In genomic region chr5:94111209-94112004, GRCh38 we compare ENCODE assay signal across 1 cellular context.
TF ChIP-seq lines count a peak whose summit lies in the region.

No MANE protein-coding gene starts in this region.

TF ChIP-seq in GM12878, 131 proteins besides CTCF, POLR2A, EP300 and RAD21 (continued from another document and continues in another):
- TF ChIP-seq BCL11A (IDR thresholded peaks at IDR 0.05; ENCODE audit: low read depth, low read length), result no peak
- TF ChIP-seq SRF (IDR thresholded peaks at IDR 0.05; ENCODE audit: low read depth in 2 of 2, low read length in 2 of 2), result no peak
- no peak for TF ChIP-seq YBX1 (IDR thresholded peaks at IDR 0.05)
- TF ChIP-seq BHLHE40 (IDR thresholded peaks at IDR 0.05; ENCODE audit: borderline replicate concordance in 1 of 2, low read depth in 2 of 2, low read length in 1 of 2), result peak; percentile 59 to 75
- peak; percentile 58; the same call in 1 of the 2 replicates for TF ChIP-seq MXI1 (IDR thresholded peaks at IDR 0.05; ENCODE audit: low read depth, low read length)
- peak; percentile 68; the same call in 1 of the 2 replicates for TF ChIP-seq GABPA (IDR thresholded peaks at IDR 0.05; ENCODE audit: low read depth)
- no peak for TF ChIP-seq STAT3 (IDR thresholded peaks at IDR 0.05; ENCODE audit: low read depth, low read length)
- 0 out of 2 replicates have a peak, but pooled peaks have one; percentile 12 for TF ChIP-seq ZNF384 (IDR thresholded peaks at IDR 0.05; ENCODE audit: borderline replicate concordance, low read depth, low read length)
- peak; percentile 69 for TF ChIP-seq POLR2AphosphoS5 (IDR thresholded peaks at IDR 0.05; ENCODE audit: low read length)
- TF ChIP-seq EGR1 (IDR thresholded peaks at IDR 0.05; ENCODE audit: borderline replicate concordance in 1 of 2, low read depth in 2 of 2, low read length in 2 of 2), result peak; percentile 13 to 49; a peak in 1 of 3 replicates
- TF ChIP-seq ESRRA (IDR thresholded peaks at IDR 0.05; ENCODE audit: low read length), result no peak
- TF ChIP-seq ZBTB11 (CRISPR knock-in tag; IDR thresholded peaks at IDR 0.05), result no peak
- TF ChIP-seq ZBTB40 (IDR thresholded peaks at IDR 0.05; ENCODE audit: borderline replicate concordance), result peak; percentile 75
- no peak for TF ChIP-seq CHD4 (IDR thresholded peaks at IDR 0.05)
- no peak for TF ChIP-seq IRF5 (IDR thresholded peaks at IDR 0.05; ENCODE audit: borderline replicate concordance)
- TF ChIP-seq NRF1 (conservative IDR thresholded peaks at IDR 0.05; ENCODE audit: low read depth, low read length), result no peak
- peak; percentile 60; the same call in 1 of the 2 replicates for TF ChIP-seq ZNF217 (IDR thresholded peaks at IDR 0.05)
- TF ChIP-seq SIN3A (IDR thresholded peaks at IDR 0.05; ENCODE audit: low read depth, low read length), result peak; percentile 64; the same call in 1 of the 2 replicates
- TF ChIP-seq ZSCAN29 (IDR thresholded peaks at IDR 0.05), result no peak
- TF ChIP-seq CREM (IDR thresholded peaks at IDR 0.05; ENCODE audit: low read depth), result peak; percentile 93
- TF ChIP-seq SMAD5 (IDR thresholded peaks at IDR 0.05; ENCODE audit: low read depth), result peak; percentile 64; the same call in 1 of the 2 replicates
- TF ChIP-seq DPF2 (IDR thresholded peaks at IDR 0.05), result peak; percentile 56; the same call in 1 of the 2 replicates
- no peak for TF ChIP-seq ZBED1 (IDR thresholded peaks at IDR 0.05; ENCODE audit: borderline replicate concordance)
- TF ChIP-seq ATF7 (IDR thresholded peaks at IDR 0.05; ENCODE audit: low read depth), result peak; percentile 87
- no peak for TF ChIP-seq ATF2 (IDR thresholded peaks at IDR 0.05; ENCODE audit: low read length)
- TF ChIP-seq CHD2 (IDR thresholded peaks at IDR 0.05; ENCODE audit: borderline replicate concordance, low read depth, low read length), result 0 out of 2 replicates have a peak, but pooled peaks have one; percentile 17
- TF ChIP-seq EZH2 (IDR thresholded peaks at IDR 0.05; ENCODE audit: borderline replicate concordance, control insufficient read depth, low read depth, low read length), result no peak
- TF ChIP-seq MYC (IDR thresholded peaks at IDR 0.05; ENCODE audit: insufficient read depth, insufficient read length, insufficient replicate concordance, low read length, severe bottlenecking), result peak; percentile 41
- TF ChIP-seq ZNF207 (IDR thresholded peaks at IDR 0.05; ENCODE audit: borderline replicate concordance), result no peak
- TF ChIP-seq NR2F1 (conservative IDR thresholded peaks at IDR 0.05), result 0 out of 2 replicates have a peak, but pooled peaks have one; percentile 39
- TF ChIP-seq ZBTB33 (IDR thresholded peaks at IDR 0.05), result peak; percentile 84
- peak; percentile 87 for TF ChIP-seq NR2C1 (IDR thresholded peaks at IDR 0.05)
- peak; percentile 84 for TF ChIP-seq ZNF687 (IDR thresholded peaks at IDR 0.05)
- peak; percentile 95 for TF ChIP-seq CREB1 (IDR thresholded peaks at IDR 0.05; ENCODE audit: low read depth)
- TF ChIP-seq CHD1 (IDR thresholded peaks at IDR 0.05; ENCODE audit: low read depth, low read length), result no peak
- TF ChIP-seq RELB (IDR thresholded peaks at IDR 0.05; ENCODE audit: low read depth), result peak; percentile 62
- TF ChIP-seq HDAC2 (IDR thresholded peaks at IDR 0.05), result no peak
- no peak for TF ChIP-seq SUZ12 (IDR thresholded peaks at IDR 0.05; ENCODE audit: unreplicated experiment)
- no peak for TF ChIP-seq CEBPZ (IDR thresholded peaks at IDR 0.05; ENCODE audit: low read depth, low read length)
